ENCODE assay signal across 1 cellular context in genomic region chr11:2718817-2719438, GRCh38.
TF ChIP-seq lines count a peak whose summit lies in the region.

No MANE protein-coding gene starts in this region.

TF ChIP-seq in H1, 55 proteins besides CTCF, POLR2A, EP300 and RAD21 (continued from another document):
- no peak for TF ChIP-seq KDM1A (IDR thresholded peaks at IDR 0.05; ENCODE audit: borderline replicate concordance, low read length)
- no peak for TF ChIP-seq SAP30 (IDR thresholded peaks at IDR 0.05; ENCODE audit: insufficient read depth, insufficient replicate concordance, low read length)
- no peak for TF ChIP-seq CEBPB (IDR thresholded peaks at IDR 0.05; ENCODE audit: low read depth, low read length)
- no peak for TF ChIP-seq CHD1 (IDR thresholded peaks at IDR 0.05; ENCODE audit: low read depth, low read length)
- TF ChIP-seq HDAC6 (IDR thresholded peaks at IDR 0.05; ENCODE audit: low read depth, low read length) = no peak
- TF ChIP-seq GTF2F1 (IDR thresholded peaks at IDR 0.05; ENCODE audit: borderline replicate concordance, low read depth, low read length) = no peak
- TF ChIP-seq TCF12 (IDR thresholded peaks at IDR 0.05; ENCODE audit: low read depth, low read length) = no peak
- no peak for TF ChIP-seq TAF1 (IDR thresholded peaks at IDR 0.05; ENCODE audit: low read depth, low read length)
- TF ChIP-seq POLR2AphosphoS5 (IDR thresholded peaks at IDR 0.05; ENCODE audit: low read depth, low read length) = peak; percentile 74
- peak; percentile 62 for TF ChIP-seq NANOG (IDR thresholded peaks at IDR 0.05; ENCODE audit: insufficient read depth, low read depth, low read length, poor library complexity, severe bottlenecking)
- TF ChIP-seq BACH1 (IDR thresholded peaks at IDR 0.05; ENCODE audit: low read length) = no peak
- TF ChIP-seq SRF (IDR thresholded peaks at IDR 0.05; ENCODE audit: low read depth, low read length) = no peak
- no peak for TF ChIP-seq ZNF274 (IDR thresholded peaks at IDR 0.05; ENCODE audit: borderline replicate concordance, extremely low read depth, low read length)
